ENCODE assay signal across 22 cellular contexts in the genomic region with DNA sequence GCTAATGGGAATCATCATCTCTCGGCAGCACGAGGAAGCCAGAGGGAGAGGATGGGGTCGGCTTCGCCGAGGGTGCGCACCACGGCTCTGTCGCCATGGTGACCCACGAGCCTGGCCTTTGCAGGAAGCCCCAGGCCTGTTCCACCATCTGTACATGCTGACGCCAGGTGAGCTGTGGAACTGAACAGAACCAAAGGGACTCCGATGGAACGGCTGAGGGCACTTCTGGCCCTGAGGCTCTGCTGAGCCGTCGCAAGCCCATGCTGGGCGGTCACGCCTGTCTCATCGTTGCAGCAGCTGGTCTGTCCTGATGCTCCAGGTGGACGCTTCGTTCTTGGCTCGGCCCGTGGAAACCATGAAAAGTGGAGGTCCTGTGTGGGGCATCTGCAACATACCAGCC.
"Had no signal": no experiment of that assay in that cellular context is flagged by ENCODE, and none has a peak within 500 bp of the region (broad histone marks: within the 10 kb centered on the region; RNA-seq: fewer than 3 reads in every experiment).

No MANE protein-coding gene starts in this region.

- H3K4me3 ChIP-seq: dorsolateral prefrontal cortex, lung, pancreas, smooth muscle cell, suprapubic skin, transverse colon, upper lobe of right lung, uterus had no signal

- H3K27ac ChIP-seq: dorsolateral prefrontal cortex, pancreas, suprapubic skin, transverse colon, upper lobe of right lung, uterus had no signal

- H3K27me3 Mint-ChIP-seq: memory B cell; naive thymus-derived CD4-positive, alpha-beta T cell; stimulated activated naive CD8-positive, alpha-beta T cell treated with anti-CD3 and anti-CD28 coated beads, Interleukin-15, amount 100 ng/mL, for 72 hours had no signal

- H3K4me3 Mint-ChIP-seq: memory B cell; mesothelial cell of epicardium; naive thymus-derived CD4-positive, alpha-beta T cell; stimulated activated naive CD8-positive, alpha-beta T cell treated with anti-CD3 and anti-CD28 coated beads, Interleukin-15, amount 100 ng/mL, for 72 hours had no signal

- H3K27me3 ChIP-seq: pancreas, suprapubic skin, transverse colon, upper lobe of right lung, uterus had no signal

- H3K36me3 Mint-ChIP-seq: memory B cell; mesothelial cell of epicardium; naive thymus-derived CD4-positive, alpha-beta T cell had no signal

- H3K27ac Mint-ChIP-seq: memory B cell, mesothelial cell of epicardium had no signal

- H3K9me3 ChIP-seq: pancreas, suprapubic skin, transverse colon, upper lobe of right lung, uterus had no signal

- H3K9me3 Mint-ChIP-seq: mesothelial cell of epicardium; naive thymus-derived CD4-positive, alpha-beta T cell; nephron; stimulated activated naive CD8-positive, alpha-beta T cell treated with anti-CD3 and anti-CD28 coated beads, Interleukin-15, amount 100 ng/mL, for 72 hours had no signal

- H3K4me1 ChIP-seq: uterus had no signal

- H3K4me2 ChIP-seq: smooth muscle cell had no signal

- DNase-seq: dorsolateral prefrontal cortex; effector CD4-positive, alpha-beta T cell; head of caudate nucleus; naive thymus-derived CD4-positive, alpha-beta T cell; occipital lobe; pancreas; stimulated activated CD4-positive, alpha-beta T cell treated with anti-CD3 and anti-CD28 coated beads, Interleukin-12 subunit alpha, Interleukin-12 subunit beta, amount 100 ng/mL, for 4 hours; stimulated activated CD4-positive, alpha-beta T cell treated with anti-CD3 and anti-CD28 coated beads, Interleukin-1b, Interleukin-23, amount 100 ng/mL, for 48 hours; stimulated activated CD4-positive, alpha-beta T cell treated with anti-CD3 and anti-CD28 coated beads, Interleukin-4, amount 100 ng/mL, for 1 hour; stimulated activated CD8-positive, alpha-beta memory T cell treated with anti-CD3 and anti-CD28 coated beads, Interleukin-4, amount 100 ng/mL, for 48 hours; stimulated activated naive CD4-positive, alpha-beta T cell; stimulated activated naive CD8-positive, alpha-beta T cell treated with anti-CD3 and anti-CD28 coated beads, Interleukin-15, amount 100 ng/mL, for 72 hours; transverse colon; upper lobe of right lung; uterus had no signal

- H3K36me3 ChIP-seq: pancreas, suprapubic skin, transverse colon, upper lobe of right lung, uterus had no signal

- ATAC-seq: naive thymus-derived CD4-positive, alpha-beta T cell; pancreas; sciatic nerve; stimulated activated naive CD8-positive, alpha-beta T cell treated with anti-CD3 and anti-CD28 coated beads, Interleukin-15, amount 100 ng/mL, for 72 hours; upper lobe of right lung had no signal
